Comparison of ENCODE assay signal across 8 cellular contexts in the genomic region with DNA sequence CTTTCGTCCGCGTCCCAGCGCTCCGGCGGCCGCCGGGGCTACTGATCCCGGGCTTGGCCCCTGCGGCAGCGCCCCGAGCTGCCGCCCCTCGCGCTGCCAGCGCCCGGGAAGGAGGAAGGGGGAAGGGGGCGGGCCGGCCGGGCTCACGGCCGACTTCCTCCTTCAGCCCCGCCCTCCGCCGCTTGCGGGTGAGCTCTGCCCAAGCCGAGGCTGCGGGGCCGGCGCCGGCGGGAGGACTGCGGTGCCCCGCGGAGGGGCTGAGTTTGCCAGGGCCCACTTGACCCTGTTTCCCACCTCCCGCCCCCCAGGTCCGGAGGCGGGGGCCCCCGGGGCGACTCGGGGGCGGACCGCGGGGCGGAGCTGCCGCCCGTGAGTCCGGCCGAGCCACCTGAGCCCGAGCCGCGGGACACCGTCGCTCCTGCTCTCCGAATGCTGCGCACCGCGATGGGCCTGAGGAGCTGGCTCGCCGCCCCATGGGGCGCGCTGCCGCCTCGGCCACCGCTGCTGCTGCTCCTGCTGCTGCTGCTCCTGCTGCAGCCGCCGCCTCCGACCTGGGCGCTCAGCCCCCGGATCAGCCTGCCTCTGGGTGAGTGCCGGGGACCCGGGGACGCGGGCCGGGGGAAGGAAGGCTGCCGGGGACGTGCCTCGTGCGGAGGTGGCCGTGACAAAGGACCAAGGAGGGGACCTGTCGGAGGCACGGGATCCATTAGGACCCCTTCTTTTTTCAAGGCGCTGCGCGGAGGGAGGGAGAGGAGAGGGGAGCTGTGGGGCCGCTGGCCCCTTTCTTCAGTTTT. TPM values are rescaled to one million over a fixed set of nuclear protein-coding genes. Genes with fewer than 3 reads are reported as not detected.
A peak's percentile ranks its signal among the peaks of the same experiment; 100 is the strongest.
DNase-seq lines count a peak whose midpoint lies in the region; ATAC-seq, FAIRE-seq and TF ChIP-seq lines count a peak whose summit lies in the region.

A gene with protein sequence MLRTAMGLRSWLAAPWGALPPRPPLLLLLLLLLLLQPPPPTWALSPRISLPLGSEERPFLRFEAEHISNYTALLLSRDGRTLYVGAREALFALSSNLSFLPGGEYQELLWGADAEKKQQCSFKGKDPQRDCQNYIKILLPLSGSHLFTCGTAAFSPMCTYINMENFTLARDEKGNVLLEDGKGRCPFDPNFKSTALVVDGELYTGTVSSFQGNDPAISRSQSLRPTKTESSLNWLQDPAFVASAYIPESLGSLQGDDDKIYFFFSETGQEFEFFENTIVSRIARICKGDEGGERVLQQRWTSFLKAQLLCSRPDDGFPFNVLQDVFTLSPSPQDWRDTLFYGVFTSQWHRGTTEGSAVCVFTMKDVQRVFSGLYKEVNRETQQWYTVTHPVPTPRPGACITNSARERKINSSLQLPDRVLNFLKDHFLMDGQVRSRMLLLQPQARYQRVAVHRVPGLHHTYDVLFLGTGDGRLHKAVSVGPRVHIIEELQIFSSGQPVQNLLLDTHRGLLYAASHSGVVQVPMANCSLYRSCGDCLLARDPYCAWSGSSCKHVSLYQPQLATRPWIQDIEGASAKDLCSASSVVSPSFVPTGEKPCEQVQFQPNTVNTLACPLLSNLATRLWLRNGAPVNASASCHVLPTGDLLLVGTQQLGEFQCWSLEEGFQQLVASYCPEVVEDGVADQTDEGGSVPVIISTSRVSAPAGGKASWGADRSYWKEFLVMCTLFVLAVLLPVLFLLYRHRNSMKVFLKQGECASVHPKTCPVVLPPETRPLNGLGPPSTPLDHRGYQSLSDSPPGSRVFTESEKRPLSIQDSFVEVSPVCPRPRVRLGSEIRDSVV (plus strand): TSS at position 181 of the 794 bp plus-strand sequence. CDS start 249 bp downstream, at position 430.

- H3K4me1 Mint-ChIP-seq in progenitor cell of endocrine pancreas (ENCODE audit: low read depth), result peaks cover 7% of the 10 kb centered on the region

- no peak for FAIRE-seq in urothelium cell line (lab: Jason Lieb, UNC)

- no peaks in the 10 kb centered on the region for H3K9me3 ChIP-seq in adipocyte (ENCODE audit: control insufficient read depth, low read length)

- intact Hi-C loops in left cardiac atrium (cut with DNase I), result no loop called here

- H3K27ac Mint-ChIP-seq in progenitor cell of endocrine pancreas, result peak within 1 kb of the TSS; percentile 91

- H3K27me3 ChIP-seq in adipocyte (replicated peaks; ENCODE audit: control insufficient read depth, insufficient read depth, low read length), result no peaks in the 10 kb centered on the region

- ATAC-seq in GM21619 (IDR thresholded peaks at IDR 0.05; ENCODE audit: unreplicated experiment), result peak; percentile 76
- ATAC-seq in left cardiac atrium, result peak; percentile 91

- DNase-seq in ELR (ENCODE audit: low read depth) (peak; percentile 74), KG1 (lab: John Stamatoyannopoulos, UW) (peak; percentile 47), T follicular helper cell (ENCODE audit: low read depth) (peak; percentile 56), adipocyte (ENCODE audit: low read depth) (peak; percentile 89), left cardiac atrium (peak; percentile 79), progenitor cell of endocrine pancreas (ENCODE audit: low spot score, unreplicated experiment) (peak; percentile 77), urothelium cell line (ENCODE audit: low spot score) (peak; percentile 89)

- no peaks in the 10 kb centered on the region for H3K36me3 Mint-ChIP-seq in progenitor cell of endocrine pancreas (ENCODE audit: insufficient read depth)

- H3K9ac ChIP-seq in adipocyte (ENCODE audit: low read length), result peak within 1 kb of the TSS; percentile 83

- peaks cover 1% of the 10 kb centered on the region for H3K36me3 ChIP-seq in adipocyte (ENCODE audit: control insufficient read depth, insufficient read depth, low read length, severe bottlenecking)

- peak within 1 kb of the TSS; percentile 87 for H3K4me3 ChIP-seq in adipocyte (ENCODE audit: low read length)

- H3K27me3 Mint-ChIP-seq in progenitor cell of endocrine pancreas, result no peaks in the 10 kb centered on the region

- peak within 1 kb of the TSS; percentile 84 for H3K4me3 Mint-ChIP-seq in progenitor cell of endocrine pancreas (ENCODE audit: low read depth)

- TF ChIP-seq CTCF in progenitor cell of endocrine pancreas (IDR thresholded peaks at IDR 0.05; ENCODE audit: unreplicated experiment), result no peak

- H3K9me3 Mint-ChIP-seq in progenitor cell of endocrine pancreas (ENCODE audit: low read depth), result no peaks in the 10 kb centered on the region

- peaks cover 23% of the 10 kb centered on the region for H3K4me1 ChIP-seq in adipocyte (ENCODE audit: control insufficient read depth, insufficient read depth, low read length)

RNA-seq across cellular contexts. Expression of the gene that starts here (rescaled TPM):
- total RNA-seq in left cardiac atrium, result 10 to 100 TPM; 26.2 to 41.2 TPM
- 36.4 and 41.9 TPM in 2 replicates for total RNA-seq in progenitor cell of endocrine pancreas

Comparison
In these comparisons a context has a peak if more than half of its experiments do, and no peak if none do; other contexts are left out.
1. Peak in every context shown above with its lines: DNase-seq, ATAC-seq and H3K4me3 ChIP-seq.